12 cellular contexts compared by ENCODE assay signal in genomic region chr11:116170526-116171120, GRCh38.
DNase-seq lines count a peak whose midpoint lies in the region; ATAC-seq, FAIRE-seq and TF ChIP-seq lines count a peak whose summit lies in the region.
"Had no signal": no experiment of that assay in that cellular context is flagged by ENCODE, and none has a peak within 500 bp of the region (broad histone marks: within the 10 kb centered on the region; RNA-seq: fewer than 3 reads in every experiment).

No MANE protein-coding gene starts in this region.

- ATAC-seq in GM18519 (IDR thresholded peaks at IDR 0.05; ENCODE audit: low FRiP score, unreplicated experiment): no peak

- DNase-seq in Caco-2: peak in 1 of 2 experiments; percentile 66
- peak; percentile 3 for DNase-seq in OCI-LY7 (ENCODE audit: low spot score)
- DNase-seq in keratinocyte (ENCODE audit: low read depth, low spot score): no peak
- no peak for DNase-seq in NCI-H510A (lab: John Stamatoyannopoulos, UW)
- no peak for DNase-seq in testis
- no peak for DNase-seq in GDM1 (lab: John Stamatoyannopoulos, UW)
- DNase-seq: activated CD4-positive, alpha-beta T cell treated with anti-CD3 and anti-CD28 coated beads for 1 hour; activated naive CD4-positive, alpha-beta T cell; mesenchymal stem cell; MG63 had no signal

- POLR2A ChIA-PET in Caco-2 (lab: Charles Lee): no interaction called here
- POLR2A ChIA-PET in OCI-LY7 (lab: Charles Lee): interaction anchor here (0.7 to 1.0 kb wide), 3 partner anchors 11 to 164 kb away, joined by 3 to 5 read pairs (median 4); no protein-coding TSS in a partner anchor

- no peak overlapping the region for H3K27ac Mint-ChIP-seq in Caco-2 (ENCODE audit: unreplicated experiment)

- dilution Hi-C loops in keratinocyte (cut with MboI; ENCODE audit: extremely low pct_ligation_motif_present, low sequenced_read_pairs): no loop called here

- no TSS peak for BruUV-seq in Caco-2 (replicated peaks; lab: Mats Ljungman, UMichigan)
- BruUV-seq in OCI-LY7 (replicated peaks; lab: Mats Ljungman, UMichigan): no TSS peak

- no peak for FAIRE-seq in keratinocyte (lab: Jason Lieb, UNC)

- H3K27ac ChIP-seq in OCI-LY7 (ENCODE audit: low read depth, low read length, poor library complexity, severe bottlenecking): no peak overlapping the region
- no peak overlapping the region for H3K27ac ChIP-seq in keratinocyte (ENCODE audit: control insufficient read depth, insufficient read depth, low read length)
- H3K27ac ChIP-seq in testis: no peak overlapping the region

- H3K4me3 ChIP-seq in Caco-2 (ENCODE audit: low read depth, low read length) (no peak overlapping the region), OCI-LY7 (ENCODE audit: low read depth, low read length, poor library complexity, severe bottlenecking) (no peak overlapping the region), keratinocyte (ENCODE audit: control insufficient read depth in 2 of 3, extremely low read depth in 1 of 3, insufficient read depth in 2 of 3, low read depth in 1 of 3, low read length in 3 of 3) (no peak overlapping the region), testis (no peak overlapping the region)
- H3K4me3 ChIP-seq: MG63 had no signal

- H2AFZ ChIP-seq in OCI-LY7 (ENCODE audit: low read length): no peak overlapping the region
- H2AFZ ChIP-seq in keratinocyte (ENCODE audit: control insufficient read depth, low read length): no peak overlapping the region

- no peaks in the 10 kb centered on the region for H3K36me3 Mint-ChIP-seq in Caco-2 (ENCODE audit: insufficient read depth, unreplicated experiment)

- no peak for TF ChIP-seq POLR2A in testis (IDR thresholded peaks at IDR 0.05)

- 68 to 79% methylated on average over 8 of the region's 8 CpGs for WGBS in testis, 2 donors

- H3K9me2 ChIP-seq in OCI-LY7 (ENCODE audit: insufficient read depth, low read length): no peaks in the 10 kb centered on the region

- H3K4me1 Mint-ChIP-seq in Caco-2 (ENCODE audit: low read depth, unreplicated experiment): peaks cover 27% of the 10 kb centered on the region

- peak; percentile 56 to 82 for TF ChIP-seq CTCF in Caco-2 (IDR thresholded peaks at IDR 0.05; ENCODE audit: insufficient read depth in 1 of 2, low read depth in 1 of 2, low read length in 1 of 2, severe bottlenecking in 1 of 2, unreplicated experiment in 1 of 2)
- TF ChIP-seq CTCF in GM12872 (IDR thresholded peaks at IDR 0.05; ENCODE audit: insufficient read depth, low read depth, low read length): peak; percentile 51
- peak; percentile 65 for TF ChIP-seq CTCF in OCI-LY7 (conservative IDR thresholded peaks at IDR 0.05; ENCODE audit: low read length)
- peak in 2 of 3 experiments; percentile 49 to 72 for TF ChIP-seq CTCF in keratinocyte (optimal IDR thresholded peaks at IDR 0.05 in 1 of 3, IDR thresholded peaks at IDR 0.05 in 1 of 3, conservative IDR thresholded peaks at IDR 0.05 in 1 of 3; ENCODE audit: extremely low read depth in 1 of 3, insufficient read depth in 2 of 3, low read length in 3 of 3)
- no peak for TF ChIP-seq CTCF in testis (IDR thresholded peaks at IDR 0.05)

- intact Hi-C loops in Caco-2 (cut with micrococcal nuclease; ENCODE audit: unreplicated experiment): loop anchor here (1.0 to 2.0 kb wide), 3 partner anchors 23 to 106 kb away; no protein-coding TSS in a partner anchor
- intact Hi-C loops in OCI-LY7 (cut with micrococcal nuclease; ENCODE audit: unreplicated experiment): no loop called here
- intact Hi-C loops in testis (cut with DNase I; ENCODE audit: low total_unique reads): no loop called here

- CTCF ChIA-PET in Caco-2 (lab: Charles Lee) (interaction anchor here (0.7 to 1.6 kb wide), 7 partner anchors 16 to 471 kb away, joined by 3 to 10 read pairs (median 4); no protein-coding TSS in a partner anchor), OCI-LY7 (lab: Charles Lee; ENCODE audit: unreplicated experiment) (no interaction called here)

- H3K9me3 Mint-ChIP-seq in Caco-2 (ENCODE audit: unreplicated experiment): no peaks in the 10 kb centered on the region

- peaks cover 12% of the 10 kb centered on the region for H3K4me1 ChIP-seq in Caco-2
- no peaks in the 10 kb centered on the region for H3K4me1 ChIP-seq in OCI-LY7 (ENCODE audit: insufficient read depth, low read length, poor library complexity, severe bottlenecking)
- no peaks in the 10 kb centered on the region for H3K4me1 ChIP-seq in keratinocyte (ENCODE audit: control insufficient read depth, extremely low read depth, insufficient read depth, low read length)
- H3K4me1 ChIP-seq in testis: no peaks in the 10 kb centered on the region

- H4K20me1 ChIP-seq in OCI-LY7 (ENCODE audit: insufficient read depth, low read length) (no peaks in the 10 kb centered on the region), keratinocyte (ENCODE audit: control insufficient read depth, extremely low read depth, insufficient read depth, low read length) (no peaks in the 10 kb centered on the region)

- no peaks in the 10 kb centered on the region for H3K79me2 ChIP-seq in OCI-LY7 (ENCODE audit: insufficient read depth, low read depth, low read length)
- H3K79me2 ChIP-seq in keratinocyte (ENCODE audit: control insufficient read depth, insufficient read depth, low read length): no peaks in the 10 kb centered on the region

- H3K27me3 Mint-ChIP-seq in Caco-2 (ENCODE audit: insufficient read depth, unreplicated experiment): no peaks in the 10 kb centered on the region

- H3K9me3 ChIP-seq in Caco-2 (no peaks in the 10 kb centered on the region), OCI-LY7 (ENCODE audit: low read length) (no peaks in the 10 kb centered on the region), keratinocyte (ENCODE audit: control insufficient read depth, low read depth, low read length) (no peaks in the 10 kb centered on the region), testis (no peaks in the 10 kb centered on the region)
- H3K9me3 ChIP-seq: MG63 had no signal

- H3K9me1 ChIP-seq in keratinocyte (ENCODE audit: control insufficient read depth, extremely low read depth, insufficient read depth, low read length): no peaks in the 10 kb centered on the region

- H3K4me2 ChIP-seq in OCI-LY7 (ENCODE audit: low read length) (no peak overlapping the region), keratinocyte (ENCODE audit: control insufficient read depth, extremely low read depth, insufficient read depth, low read depth, low read length) (no peak overlapping the region)

- H3K4me3 Mint-ChIP-seq in Caco-2 (ENCODE audit: unreplicated experiment): no peak overlapping the region

- H3K27me3 ChIP-seq in Caco-2 (replicated peaks; ENCODE audit: control insufficient read depth, insufficient read depth, low read length) (no peaks in the 10 kb centered on the region), keratinocyte (ENCODE audit: control insufficient read depth, extremely low read depth, insufficient read depth, low read length) (no peaks in the 10 kb centered on the region), testis (no peaks in the 10 kb centered on the region)
- H3K27me3 ChIP-seq: MG63 had no signal

- H3K9ac ChIP-seq in keratinocyte (ENCODE audit: control insufficient read depth, extremely low read depth, insufficient read depth, low read length): no peak overlapping the region

- H3K36me3 ChIP-seq in Caco-2 (ENCODE audit: control insufficient read depth, insufficient read depth, low read length): no peaks in the 10 kb centered on the region
- no peaks in the 10 kb centered on the region for H3K36me3 ChIP-seq in OCI-LY7 (ENCODE audit: insufficient read depth, low read length)
- no peaks in the 10 kb centered on the region for H3K36me3 ChIP-seq in keratinocyte (ENCODE audit: control insufficient read depth in 2 of 2, extremely low read depth in 1 of 2, insufficient read depth in 2 of 2, low read length in 2 of 2)
- H3K36me3 ChIP-seq in testis (ENCODE audit: low read depth, missing control alignments): no peaks in the 10 kb centered on the region
- H3K36me3 ChIP-seq: MG63 had no signal

Comparison
In these comparisons a context has a peak if more than half of its experiments do, and no peak if none do; other contexts are left out.
1. CTCF ChIP-seq: peak in Caco-2 (2 of 2), GM12872 (single experiment), OCI-LY7 (single experiment) and keratinocyte (2 of 3); none in testis (0 of 3).